1 cellular context compared by ENCODE assay signal in genomic region chr1:4270651-4271337, GRCh38.
TF ChIP-seq lines count a peak whose summit lies in the region.

No MANE protein-coding gene starts in this region.

TF ChIP-seq in HepG2, 621 proteins besides CTCF, POLR2A, EP300 and RAD21 (continued from another document and continues in another):
- TF ChIP-seq, protein P1, sequence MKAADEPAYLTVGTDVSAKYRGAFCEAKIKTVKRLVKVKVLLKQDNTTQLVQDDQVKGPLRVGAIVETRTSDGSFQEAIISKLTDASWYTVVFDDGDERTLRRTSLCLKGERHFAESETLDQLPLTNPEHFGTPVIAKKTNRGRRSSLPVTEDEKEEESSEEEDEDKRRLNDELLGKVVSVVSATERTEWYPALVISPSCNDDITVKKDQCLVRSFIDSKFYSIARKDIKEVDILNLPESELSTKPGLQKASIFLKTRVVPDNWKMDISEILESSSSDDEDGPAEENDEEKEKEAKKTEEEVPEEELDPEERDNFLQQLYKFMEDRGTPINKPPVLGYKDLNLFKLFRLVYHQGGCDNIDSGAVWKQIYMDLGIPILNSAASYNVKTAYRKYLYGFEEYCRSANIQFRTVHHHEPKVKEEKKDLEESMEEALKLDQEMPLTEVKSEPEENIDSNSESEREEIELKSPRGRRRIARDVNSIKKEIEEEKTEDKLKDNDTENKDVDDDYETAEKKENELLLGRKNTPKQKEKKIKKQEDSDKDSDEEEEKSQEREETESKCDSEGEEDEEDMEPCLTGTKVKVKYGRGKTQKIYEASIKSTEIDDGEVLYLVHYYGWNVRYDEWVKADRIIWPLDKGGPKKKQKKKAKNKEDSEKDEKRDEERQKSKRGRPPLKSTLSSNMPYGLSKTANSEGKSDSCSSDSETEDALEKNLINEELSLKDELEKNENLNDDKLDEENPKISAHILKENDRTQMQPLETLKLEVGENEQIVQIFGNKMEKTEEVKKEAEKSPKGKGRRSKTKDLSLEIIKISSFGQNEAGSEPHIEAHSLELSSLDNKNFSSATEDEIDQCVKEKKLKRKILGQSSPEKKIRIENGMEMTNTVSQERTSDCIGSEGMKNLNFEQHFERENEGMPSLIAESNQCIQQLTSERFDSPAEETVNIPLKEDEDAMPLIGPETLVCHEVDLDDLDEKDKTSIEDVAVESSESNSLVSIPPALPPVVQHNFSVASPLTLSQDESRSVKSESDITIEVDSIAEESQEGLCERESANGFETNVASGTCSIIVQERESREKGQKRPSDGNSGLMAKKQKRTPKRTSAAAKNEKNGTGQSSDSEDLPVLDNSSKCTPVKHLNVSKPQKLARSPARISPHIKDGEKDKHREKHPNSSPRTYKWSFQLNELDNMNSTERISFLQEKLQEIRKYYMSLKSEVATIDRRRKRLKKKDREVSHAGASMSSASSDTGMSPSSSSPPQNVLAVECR (CRISPR knock-in tag; IDR thresholded peaks at IDR 0.05; ENCODE audit: borderline replicate concordance), result 0 out of 2 replicates have a peak, but pooled peaks have one; percentile 28
- TF ChIP-seq ZNF710 (CRISPR knock-in tag; IDR thresholded peaks at IDR 0.05; ENCODE audit: borderline replicate concordance) (no peak), HDAC2 (CRISPR knock-in tag; IDR thresholded peaks at IDR 0.05) (0 out of 2 replicates have a peak, but pooled peaks have one; percentile 19), ZNF331 (CRISPR knock-in tag; IDR thresholded peaks at IDR 0.05) (0 out of 2 replicates have a peak, but pooled peaks have one; percentile 18), NR2F6 (IDR thresholded peaks at IDR 0.05) (no peak), NR2F6 (CRISPR knock-in tag; IDR thresholded peaks at IDR 0.05) (no peak), HNF4G (IDR thresholded peaks at IDR 0.05; ENCODE audit: borderline replicate concordance, low read depth, low read length) (0 out of 2 replicates have a peak, but pooled peaks have one; percentile 16), HNF4G (CRISPR knock-in tag; IDR thresholded peaks at IDR 0.05; ENCODE audit: borderline replicate concordance, low read depth) (no peak), KDM4B (CRISPR knock-in tag; IDR thresholded peaks at IDR 0.05) (no peak), SP4 (CRISPR knock-in tag; IDR thresholded peaks at IDR 0.05) (no peak), ZNF234 (CRISPR knock-in tag; conservative IDR thresholded peaks at IDR 0.05) (no peak), MTA1 (CRISPR knock-in tag; IDR thresholded peaks at IDR 0.05; ENCODE audit: borderline replicate concordance) (0 out of 2 replicates have a peak, but pooled peaks have one; percentile 12), RFX3 (CRISPR knock-in tag; IDR thresholded peaks at IDR 0.05) (peak; percentile 80), SYNCRIP (IDR thresholded peaks at IDR 0.05; ENCODE audit: insufficient read depth, low read depth, low read length) (no peak), THAP11 (CRISPR knock-in tag; IDR thresholded peaks at IDR 0.05) (peak; percentile 30; the same call in 1 of the 2 replicates), KDM5A (IDR thresholded peaks at IDR 0.05; ENCODE audit: borderline replicate concordance, low read length) (no peak), ZFX (CRISPR knock-in tag; IDR thresholded peaks at IDR 0.05; ENCODE audit: low read depth) (0 out of 2 replicates have a peak, but pooled peaks have one; percentile 30), ZNF644 (CRISPR knock-in tag; IDR thresholded peaks at IDR 0.05; ENCODE audit: low read depth) (no peak), POLR2G (IDR thresholded peaks at IDR 0.05; ENCODE audit: low read depth, low read length) (no peak), ZNF12 (CRISPR knock-in tag; IDR thresholded peaks at IDR 0.05) (no peak), ADNP (CRISPR knock-in tag; IDR thresholded peaks at IDR 0.05) (no peak), RFX1 (IDR thresholded peaks at IDR 0.05) (peak; percentile 57; the same call in 1 of the 2 replicates), BCL6 (CRISPR knock-in tag; IDR thresholded peaks at IDR 0.05) (peak; percentile 52; the same call in 1 of the 2 replicates), ZNF329 (CRISPR knock-in tag; IDR thresholded peaks at IDR 0.05; ENCODE audit: low read depth) (peak; percentile 97), ZNF512 (CRISPR knock-in tag; IDR thresholded peaks at IDR 0.05) (no peak), NFE2L1 (CRISPR knock-in tag; IDR thresholded peaks at IDR 0.05; ENCODE audit: borderline replicate concordance) (no peak), ZNF101 (CRISPR knock-in tag; IDR thresholded peaks at IDR 0.05; ENCODE audit: borderline replicate concordance, low read depth) (no peak), SMC3 (IDR thresholded peaks at IDR 0.05; ENCODE audit: low read length) (no peak), ZNF121 (CRISPR knock-in tag; IDR thresholded peaks at IDR 0.05) (no peak), GPBP1L1 (CRISPR knock-in tag; IDR thresholded peaks at IDR 0.05) (no peak)
- TF ChIP-seq, protein P2, sequence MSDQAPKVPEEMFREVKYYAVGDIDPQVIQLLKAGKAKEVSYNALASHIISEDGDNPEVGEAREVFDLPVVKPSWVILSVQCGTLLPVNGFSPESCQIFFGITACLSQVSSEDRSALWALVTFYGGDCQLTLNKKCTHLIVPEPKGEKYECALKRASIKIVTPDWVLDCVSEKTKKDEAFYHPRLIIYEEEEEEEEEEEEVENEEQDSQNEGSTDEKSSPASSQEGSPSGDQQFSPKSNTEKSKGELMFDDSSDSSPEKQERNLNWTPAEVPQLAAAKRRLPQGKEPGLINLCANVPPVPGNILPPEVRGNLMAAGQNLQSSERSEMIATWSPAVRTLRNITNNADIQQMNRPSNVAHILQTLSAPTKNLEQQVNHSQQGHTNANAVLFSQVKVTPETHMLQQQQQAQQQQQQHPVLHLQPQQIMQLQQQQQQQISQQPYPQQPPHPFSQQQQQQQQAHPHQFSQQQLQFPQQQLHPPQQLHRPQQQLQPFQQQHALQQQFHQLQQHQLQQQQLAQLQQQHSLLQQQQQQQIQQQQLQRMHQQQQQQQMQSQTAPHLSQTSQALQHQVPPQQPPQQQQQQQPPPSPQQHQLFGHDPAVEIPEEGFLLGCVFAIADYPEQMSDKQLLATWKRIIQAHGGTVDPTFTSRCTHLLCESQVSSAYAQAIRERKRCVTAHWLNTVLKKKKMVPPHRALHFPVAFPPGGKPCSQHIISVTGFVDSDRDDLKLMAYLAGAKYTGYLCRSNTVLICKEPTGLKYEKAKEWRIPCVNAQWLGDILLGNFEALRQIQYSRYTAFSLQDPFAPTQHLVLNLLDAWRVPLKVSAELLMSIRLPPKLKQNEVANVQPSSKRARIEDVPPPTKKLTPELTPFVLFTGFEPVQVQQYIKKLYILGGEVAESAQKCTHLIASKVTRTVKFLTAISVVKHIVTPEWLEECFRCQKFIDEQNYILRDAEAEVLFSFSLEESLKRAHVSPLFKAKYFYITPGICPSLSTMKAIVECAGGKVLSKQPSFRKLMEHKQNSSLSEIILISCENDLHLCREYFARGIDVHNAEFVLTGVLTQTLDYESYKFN (CRISPR knock-in tag; conservative IDR thresholded peaks at IDR 0.05), result peak; percentile 70
- TF ChIP-seq, protein P3, sequence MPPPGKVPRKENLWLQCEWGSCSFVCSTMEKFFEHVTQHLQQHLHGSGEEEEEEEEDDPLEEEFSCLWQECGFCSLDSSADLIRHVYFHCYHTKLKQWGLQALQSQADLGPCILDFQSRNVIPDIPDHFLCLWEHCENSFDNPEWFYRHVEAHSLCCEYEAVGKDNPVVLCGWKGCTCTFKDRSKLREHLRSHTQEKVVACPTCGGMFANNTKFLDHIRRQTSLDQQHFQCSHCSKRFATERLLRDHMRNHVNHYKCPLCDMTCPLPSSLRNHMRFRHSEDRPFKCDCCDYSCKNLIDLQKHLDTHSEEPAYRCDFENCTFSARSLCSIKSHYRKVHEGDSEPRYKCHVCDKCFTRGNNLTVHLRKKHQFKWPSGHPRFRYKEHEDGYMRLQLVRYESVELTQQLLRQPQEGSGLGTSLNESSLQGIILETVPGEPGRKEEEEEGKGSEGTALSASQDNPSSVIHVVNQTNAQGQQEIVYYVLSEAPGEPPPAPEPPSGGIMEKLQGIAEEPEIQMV (CRISPR knock-in tag; IDR thresholded peaks at IDR 0.05; ENCODE audit: low read depth), result no peak
- TF ChIP-seq, protein P4, sequence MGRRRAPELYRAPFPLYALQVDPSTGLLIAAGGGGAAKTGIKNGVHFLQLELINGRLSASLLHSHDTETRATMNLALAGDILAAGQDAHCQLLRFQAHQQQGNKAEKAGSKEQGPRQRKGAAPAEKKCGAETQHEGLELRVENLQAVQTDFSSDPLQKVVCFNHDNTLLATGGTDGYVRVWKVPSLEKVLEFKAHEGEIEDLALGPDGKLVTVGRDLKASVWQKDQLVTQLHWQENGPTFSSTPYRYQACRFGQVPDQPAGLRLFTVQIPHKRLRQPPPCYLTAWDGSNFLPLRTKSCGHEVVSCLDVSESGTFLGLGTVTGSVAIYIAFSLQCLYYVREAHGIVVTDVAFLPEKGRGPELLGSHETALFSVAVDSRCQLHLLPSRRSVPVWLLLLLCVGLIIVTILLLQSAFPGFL (CRISPR knock-in tag; IDR thresholded peaks at IDR 0.05), result no peak
- TF ChIP-seq, protein P5, sequence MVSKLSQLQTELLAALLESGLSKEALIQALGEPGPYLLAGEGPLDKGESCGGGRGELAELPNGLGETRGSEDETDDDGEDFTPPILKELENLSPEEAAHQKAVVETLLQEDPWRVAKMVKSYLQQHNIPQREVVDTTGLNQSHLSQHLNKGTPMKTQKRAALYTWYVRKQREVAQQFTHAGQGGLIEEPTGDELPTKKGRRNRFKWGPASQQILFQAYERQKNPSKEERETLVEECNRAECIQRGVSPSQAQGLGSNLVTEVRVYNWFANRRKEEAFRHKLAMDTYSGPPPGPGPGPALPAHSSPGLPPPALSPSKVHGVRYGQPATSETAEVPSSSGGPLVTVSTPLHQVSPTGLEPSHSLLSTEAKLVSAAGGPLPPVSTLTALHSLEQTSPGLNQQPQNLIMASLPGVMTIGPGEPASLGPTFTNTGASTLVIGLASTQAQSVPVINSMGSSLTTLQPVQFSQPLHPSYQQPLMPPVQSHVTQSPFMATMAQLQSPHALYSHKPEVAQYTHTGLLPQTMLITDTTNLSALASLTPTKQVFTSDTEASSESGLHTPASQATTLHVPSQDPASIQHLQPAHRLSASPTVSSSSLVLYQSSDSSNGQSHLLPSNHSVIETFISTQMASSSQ (IDR thresholded peaks at IDR 0.05; ENCODE audit: low read depth), result no peak
- TF ChIP-seq, protein P5 (CRISPR knock-in tag; IDR thresholded peaks at IDR 0.05; ENCODE audit: borderline replicate concordance), result peak; percentile 20; the same call in 1 of the 2 replicates
- TF ChIP-seq, protein P6, sequence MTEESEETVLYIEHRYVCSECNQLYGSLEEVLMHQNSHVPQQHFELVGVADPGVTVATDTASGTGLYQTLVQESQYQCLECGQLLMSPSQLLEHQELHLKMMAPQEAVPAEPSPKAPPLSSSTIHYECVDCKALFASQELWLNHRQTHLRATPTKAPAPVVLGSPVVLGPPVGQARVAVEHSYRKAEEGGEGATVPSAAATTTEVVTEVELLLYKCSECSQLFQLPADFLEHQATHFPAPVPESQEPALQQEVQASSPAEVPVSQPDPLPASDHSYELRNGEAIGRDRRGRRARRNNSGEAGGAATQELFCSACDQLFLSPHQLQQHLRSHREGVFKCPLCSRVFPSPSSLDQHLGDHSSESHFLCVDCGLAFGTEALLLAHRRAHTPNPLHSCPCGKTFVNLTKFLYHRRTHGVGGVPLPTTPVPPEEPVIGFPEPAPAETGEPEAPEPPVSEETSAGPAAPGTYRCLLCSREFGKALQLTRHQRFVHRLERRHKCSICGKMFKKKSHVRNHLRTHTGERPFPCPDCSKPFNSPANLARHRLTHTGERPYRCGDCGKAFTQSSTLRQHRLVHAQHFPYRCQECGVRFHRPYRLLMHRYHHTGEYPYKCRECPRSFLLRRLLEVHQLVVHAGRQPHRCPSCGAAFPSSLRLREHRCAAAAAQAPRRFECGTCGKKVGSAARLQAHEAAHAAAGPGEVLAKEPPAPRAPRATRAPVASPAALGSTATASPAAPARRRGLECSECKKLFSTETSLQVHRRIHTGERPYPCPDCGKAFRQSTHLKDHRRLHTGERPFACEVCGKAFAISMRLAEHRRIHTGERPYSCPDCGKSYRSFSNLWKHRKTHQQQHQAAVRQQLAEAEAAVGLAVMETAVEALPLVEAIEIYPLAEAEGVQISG (CRISPR knock-in tag; IDR thresholded peaks at IDR 0.05), result no peak
